Comparison of ENCODE assay signal across 8 cellular contexts in the genomic region with DNA sequence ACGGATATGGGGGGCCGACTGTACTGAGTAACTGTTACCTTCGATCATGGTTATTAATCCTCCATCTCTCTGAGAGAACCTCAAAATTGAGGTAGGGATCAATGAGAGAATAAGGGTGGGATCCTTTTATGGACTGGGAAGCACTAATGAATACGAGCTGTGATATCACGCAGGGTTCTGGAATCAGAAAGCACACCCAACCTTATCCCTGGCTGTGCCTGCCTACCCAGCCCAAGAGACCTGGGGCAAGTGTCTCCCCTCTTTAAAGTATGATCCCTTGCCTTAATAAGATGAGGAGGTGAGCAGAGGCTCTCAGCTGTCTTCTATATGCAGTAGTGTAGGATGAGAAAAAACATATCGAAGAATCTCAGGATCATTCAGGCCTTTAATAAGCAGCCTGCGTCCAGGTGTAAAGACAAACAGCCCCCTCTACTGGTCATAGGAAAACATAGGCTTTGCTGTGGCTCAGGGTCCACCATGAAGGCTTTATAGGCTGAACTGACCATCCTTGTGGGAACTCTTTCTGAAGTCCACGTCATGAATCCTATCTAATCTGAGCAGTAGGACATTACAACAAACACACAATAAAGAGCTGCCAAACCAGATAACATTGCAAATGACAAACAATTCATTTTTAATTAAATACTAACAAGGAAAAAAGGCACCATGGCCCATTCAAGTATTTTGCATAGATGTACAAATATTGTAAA. TPM values are rescaled to one million over a fixed set of nuclear protein-coding genes. Genes with fewer than 3 reads are reported as not detected.
DNase-seq lines count a peak whose midpoint lies in the region; ATAC-seq and TF ChIP-seq lines count a peak whose summit lies in the region.

No MANE protein-coding gene starts in this region.

- H3K79me2 ChIP-seq in smooth muscle cell (ENCODE audit: low read depth), result no peaks in the 10 kb centered on the region

- ATAC-seq in HG03565 (IDR thresholded peaks at IDR 0.05; ENCODE audit: unreplicated experiment) (peak; percentile 63), GM21515 (IDR thresholded peaks at IDR 0.05; ENCODE audit: unreplicated experiment) (no peak)

- H3K9ac ChIP-seq in smooth muscle cell (ENCODE audit: low read depth), result no peak overlapping the region

- H3K4me1 ChIP-seq in smooth muscle cell (ENCODE audit: low read depth), result no peaks in the 10 kb centered on the region

- 70% methylated on average over 8 of the region's 8 CpGs for WGBS in smooth muscle cell (ENCODE audit: low lambda C conversion rate)

- H3K9me3 ChIP-seq in smooth muscle cell (replicated peaks; ENCODE audit: low read depth), result no peaks in the 10 kb centered on the region

- H3K27me3 ChIP-seq in smooth muscle cell (ENCODE audit: low read depth), result no peaks in the 10 kb centered on the region

- no peaks in the 10 kb centered on the region for H3F3A ChIP-seq in smooth muscle cell (ENCODE audit: low read depth)

- H4K20me1 ChIP-seq in smooth muscle cell (ENCODE audit: low read depth), result no peaks in the 10 kb centered on the region

- no peak overlapping the region for H3K4me3 ChIP-seq in astrocyte of the spinal cord (ENCODE audit: low read depth, low read length)
- no peak overlapping the region for H3K4me3 ChIP-seq in smooth muscle cell

- H2AFZ ChIP-seq in smooth muscle cell (ENCODE audit: low read depth), result no peak overlapping the region

- no peak overlapping the region for H3K27ac ChIP-seq in smooth muscle cell (ENCODE audit: low read depth)

- in situ Hi-C loops in astrocyte of the spinal cord (cut with HindIII; ENCODE audit: low sequenced_read_pairs), result no loop called here

- H3K4me2 ChIP-seq in smooth muscle cell, result no peak overlapping the region

- H3K36me3 ChIP-seq in smooth muscle cell (ENCODE audit: low read depth), result peaks cover 2% of the 10 kb centered on the region

- peak; percentile 83 for TF ChIP-seq CTCF in astrocyte of the spinal cord (IDR thresholded peaks at IDR 0.05; ENCODE audit: low read depth, low read length)
- TF ChIP-seq CTCF in smooth muscle cell (IDR thresholded peaks at IDR 0.05; ENCODE audit: borderline replicate concordance, insufficient read depth, poor library complexity, severe bottlenecking), result peak; percentile 85

- DNase-seq in 8988T, result peak; percentile 59
- peak; percentile 33 for DNase-seq in GDM1 (lab: John Stamatoyannopoulos, UW)
- peak; percentile 57 for DNase-seq in NOMO-1 treated with DMSO at 0.1 percent for 48 hours (lab: John Stamatoyannopoulos, UW; ENCODE audit: unreplicated experiment)
- DNase-seq in astrocyte of the spinal cord (ENCODE audit: low read depth, low spot score), result peak; percentile 77
- DNase-seq in iPS-NIHi11 (ENCODE audit: low spot score), result peak; percentile 82
- DNase-seq in smooth muscle cell (lab: John Stamatoyannopoulos, UW; ENCODE audit: unreplicated experiment), result no peak

RNA-seq across cellular contexts. Expression of a gene that starts 16.8 kb away (rescaled TPM):
- total RNA-seq in smooth muscle cell, result 3.5 and 6.9 TPM in 2 replicates
- 0.37 and 2.7 TPM in 2 replicates for polyA plus RNA-seq in smooth muscle cell
